In the genomic region with DNA sequence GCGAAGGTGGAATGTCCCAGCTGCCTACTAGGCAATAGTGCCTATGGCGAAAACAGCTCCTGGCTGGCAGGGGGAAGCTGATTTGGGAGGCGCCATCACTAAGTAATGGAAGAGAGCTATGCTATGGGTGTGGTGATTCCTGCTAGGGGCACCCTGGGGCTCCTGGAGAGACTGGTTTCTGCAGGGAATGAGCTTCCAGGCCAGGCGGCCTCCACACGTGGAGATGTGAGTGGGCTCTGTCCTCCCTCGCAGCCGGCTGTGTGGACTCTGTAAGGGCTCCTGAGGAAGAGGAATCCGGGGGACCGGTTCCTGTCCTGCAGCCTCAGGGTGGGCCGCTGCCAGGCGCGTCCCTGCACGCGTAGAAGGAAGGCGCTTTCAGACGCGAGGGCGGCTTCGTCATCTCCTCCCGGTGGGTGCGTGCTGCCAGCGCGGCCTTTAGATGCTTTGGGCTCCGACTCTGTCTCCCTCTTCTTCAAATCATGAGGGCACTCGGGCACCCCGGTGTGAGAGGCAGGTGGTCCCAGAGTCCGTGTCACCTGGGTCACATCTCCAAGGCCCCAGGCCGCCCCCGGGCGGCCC, we compare ENCODE assay signal across 9 cellular contexts. TPM values are rescaled to one million over a fixed set of nuclear protein-coding genes. Genes with fewer than 3 reads are reported as not detected.
DNase-seq lines count a peak whose midpoint lies in the region; ATAC-seq lines count a peak whose summit lies in the region.
"Had no signal": no experiment of that assay in that cellular context is flagged by ENCODE, and none has a peak within 500 bp of the region (broad histone marks: within the 10 kb centered on the region; RNA-seq: fewer than 3 reads in every experiment).

No MANE protein-coding gene starts in this region.

- H3K9me3 Mint-ChIP-seq in IgD-negative memory B cell = no peaks in the 10 kb centered on the region
- H3K9me3 Mint-ChIP-seq in activated naive CD8-positive, alpha-beta T cell treated with anti-CD3 and anti-CD28 coated beads, Interleukin-2, amount 10 ng/mL, durations not matched to agents 7 days and 5 days = no peaks in the 10 kb centered on the region

- ATAC-seq in activated naive CD8-positive, alpha-beta T cell treated with anti-CD3 and anti-CD28 coated beads, Interleukin-2, amount 10 ng/mL, durations not matched to agents 7 days and 5 days (ENCODE audit: low read depth) = peak; percentile 12

- DNase-seq in D341Med (ENCODE audit: low spot score) = peak; percentile 58
- DNase-seq in activated naive CD8-positive, alpha-beta T cell treated with anti-CD3 and anti-CD28 coated beads, Interleukin-2, amount 10 ng/mL, durations not matched to agents 7 days and 5 days = no peak
- peak; percentile 65 for DNase-seq in iPS-NIHi11 (ENCODE audit: low spot score)
- peak; percentile 26 for DNase-seq in stimulated activated CD4-positive, alpha-beta T cell treated with anti-CD3 and anti-CD28 coated beads, Interleukin-1b, Interleukin-23, amount 100 ng/mL, for 48 hours
- no peak for DNase-seq in amniotic stem cell (lab: John Stamatoyannopoulos, UW)
- DNase-seq in NCI-H1930 (lab: John Stamatoyannopoulos, UW) = no peak
- no peak for DNase-seq in kidney tubule cell (ENCODE audit: low spot score)

- H3K36me3 Mint-ChIP-seq in IgD-negative memory B cell = no peaks in the 10 kb centered on the region
- no peaks in the 10 kb centered on the region for H3K36me3 Mint-ChIP-seq in activated naive CD8-positive, alpha-beta T cell treated with anti-CD3 and anti-CD28 coated beads, Interleukin-2, amount 10 ng/mL, durations not matched to agents 7 days and 5 days

- POLR2A ChIA-PET in activated naive CD8-positive, alpha-beta T cell treated with anti-CD3 and anti-CD28 coated beads, Interleukin-2, amount 10 ng/mL, durations not matched to agents 7 days and 5 days (lab: Charles Lee) = no interaction called here

- H3K27me3 Mint-ChIP-seq in IgD-negative memory B cell = peaks cover 12% of the 10 kb centered on the region
- peaks cover 23% of the 10 kb centered on the region for H3K27me3 Mint-ChIP-seq in activated naive CD8-positive, alpha-beta T cell treated with anti-CD3 and anti-CD28 coated beads, Interleukin-2, amount 10 ng/mL, durations not matched to agents 7 days and 5 days

- no peak overlapping the region for H3K27ac Mint-ChIP-seq in IgD-negative memory B cell
- H3K27ac Mint-ChIP-seq in activated naive CD8-positive, alpha-beta T cell treated with anti-CD3 and anti-CD28 coated beads, Interleukin-2, amount 10 ng/mL, durations not matched to agents 7 days and 5 days = no peak overlapping the region

- peaks cover 8 to 11% (median 9%) of the 10 kb centered on the region in 3 donors for H3K4me1 Mint-ChIP-seq in IgD-negative memory B cell
- no peaks in the 10 kb centered on the region for H3K4me1 Mint-ChIP-seq in activated naive CD8-positive, alpha-beta T cell treated with anti-CD3 and anti-CD28 coated beads, Interleukin-2, amount 10 ng/mL, durations not matched to agents 7 days and 5 days

- peak overlapping the region; percentile 49 to 84 (median 78) for H3K4me3 Mint-ChIP-seq in IgD-negative memory B cell
- peak overlapping the region; percentile 48 for H3K4me3 Mint-ChIP-seq in activated naive CD8-positive, alpha-beta T cell treated with anti-CD3 and anti-CD28 coated beads, Interleukin-2, amount 10 ng/mL, durations not matched to agents 7 days and 5 days

RNA-seq across cellular contexts. Expression of a gene that starts 55.5 kb away (rescaled TPM):
- not detected for polyA plus RNA-seq in IgD-negative memory B cell
- not detected for total RNA-seq in activated naive CD8-positive, alpha-beta T cell treated with anti-CD3 and anti-CD28 coated beads, Interleukin-2, amount 10 ng/mL, durations not matched to agents 7 days and 5 days
- total RNA-seq: dermis microvascular lymphatic vessel endothelial cell had no signal

RNA-seq across cellular contexts. Expression of a gene that starts 56.9 kb away (rescaled TPM):
- polyA plus RNA-seq in IgD-negative memory B cell = 11.9 TPM
- total RNA-seq in activated naive CD8-positive, alpha-beta T cell treated with anti-CD3 and anti-CD28 coated beads, Interleukin-2, amount 10 ng/mL, durations not matched to agents 7 days and 5 days = 10 to 100 TPM; 12.5 to 15.4 TPM

Comparison
In these comparisons a context has a peak if more than half of its experiments do, and no peak if none do; other contexts are left out.
1. DNase-seq: peak in D341Med (single experiment), iPS-NIHi11 (single experiment) and stimulated activated CD4-positive, alpha-beta T cell treated with anti-CD3 and anti-CD28 coated beads, Interleukin-1b, Interleukin-23, amount 100 ng/mL, for 48 hours (single experiment); none in activated naive CD8-positive, alpha-beta T cell treated with anti-CD3 and anti-CD28 coated beads, Interleukin-2, amount 10 ng/mL, durations not matched to agents 7 days and 5 days (single experiment), amniotic stem cell (single experiment), NCI-H1930 (0 of 2) and kidney tubule cell (single experiment).